21 cellular contexts compared by ENCODE assay signal in the genomic region with DNA sequence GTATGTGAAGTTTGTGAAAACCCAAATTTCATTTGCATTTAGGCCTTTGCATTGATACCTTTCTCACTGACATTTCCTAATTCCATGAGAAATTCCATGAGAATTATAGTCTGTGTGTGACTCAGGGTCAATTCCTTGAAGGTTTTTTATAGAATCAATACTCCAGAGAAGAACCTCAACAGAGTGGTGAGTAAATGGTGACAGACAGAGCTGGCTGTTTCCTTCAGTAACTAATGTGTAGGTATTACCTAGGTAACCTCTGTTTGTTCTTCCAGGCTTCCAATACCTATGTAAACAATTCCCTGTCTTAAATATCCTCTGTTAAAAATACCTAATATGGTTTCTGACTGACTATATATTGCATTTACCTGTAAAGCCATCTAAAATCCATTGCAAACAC.
DNase-seq lines count a peak whose midpoint lies in the region; ATAC-seq and TF ChIP-seq lines count a peak whose summit lies in the region.
"Had no signal": no experiment of that assay in that cellular context is flagged by ENCODE, and none has a peak within 500 bp of the region (broad histone marks: within the 10 kb centered on the region; RNA-seq: fewer than 3 reads in every experiment).

No MANE protein-coding gene starts in this region.

- ATAC-seq in CD4-positive, alpha-beta T cell (ENCODE audit: poor library complexity): no peak
- ATAC-seq in PC-3: peak; percentile 70
- ATAC-seq in foreskin keratinocyte: peak; percentile 68
- ATAC-seq: GM12878, HCT116 had no signal

- intact Hi-C loops in CD4-positive, alpha-beta T cell (cut with DNase I, micrococcal nuclease): no loop called here
- intact Hi-C loops in PC-3 (cut with micrococcal nuclease): no loop called here
- intact Hi-C loops in thyroid gland (cut with DNase I): no loop called here

- no peak for DNase-seq in CD4-positive, alpha-beta T cell
- DNase-seq in DMS53 (lab: John Stamatoyannopoulos, UW): peak; percentile 72
- DNase-seq in PC-3: peak; percentile 73
- peak; percentile 14 to 37 for DNase-seq in foreskin keratinocyte
- DNase-seq in thyroid gland: no peak
- no peak for DNase-seq in stimulated activated CD4-positive, alpha-beta T cell treated with anti-CD3 and anti-CD28 coated beads, Interleukin-4, amount 100 ng/mL, for 1 hour
- no peak for DNase-seq in T1000 (lab: John Stamatoyannopoulos, UW)
- DNase-seq: ACHN; BE2C; C1 segment of cervical spinal cord; Caco-2; CD4-positive, CD25-positive, alpha-beta regulatory T cell; DMS153; DND-41; EL; GOT3; H7; HFFc6 had no signal

- H3K27ac ChIP-seq in CD4-positive, alpha-beta T cell (ENCODE audit: low read depth, low read length): peak overlapping the region; percentile 7
- H3K27ac ChIP-seq in PC-3 (ENCODE audit: low read length) (peak overlapping the region; percentile 61), foreskin keratinocyte (no peak overlapping the region), thyroid gland (no peak overlapping the region)
- H3K27ac ChIP-seq: HL-60 had no signal

- peaks cover 3% of the 10 kb centered on the region; the same call in 1 of the 2 replicates for H3K4me1 ChIP-seq in PC-3 (ENCODE audit: insufficient read depth, low read length)
- H3K4me1 ChIP-seq in foreskin keratinocyte: no peaks in the 10 kb centered on the region
- no peaks in the 10 kb centered on the region for H3K4me1 ChIP-seq in thyroid gland
- H3K4me1 ChIP-seq: Caco-2 had no signal

- H3K9me3 Mint-ChIP-seq in CD4-positive, alpha-beta T cell: no peaks in the 10 kb centered on the region
- H3K9me3 Mint-ChIP-seq: HFFc6 had no signal

- no peak overlapping the region for H3K4me3 Mint-ChIP-seq in CD4-positive, alpha-beta T cell
- H3K4me3 Mint-ChIP-seq: CD4-positive, CD25-positive, alpha-beta regulatory T cell; HFFc6 had no signal

- H3K9me3 ChIP-seq in CD4-positive, alpha-beta T cell (ENCODE audit: control insufficient read depth, low read length): no peaks in the 10 kb centered on the region
- H3K9me3 ChIP-seq in PC-3 (ENCODE audit: low read length) (no peaks in the 10 kb centered on the region), thyroid gland (no peaks in the 10 kb centered on the region)
- H3K9me3 ChIP-seq: BE2C had no signal

- POLR2A ChIA-PET in CD4-positive, alpha-beta T cell (lab: Charles Lee): no interaction called here
- POLR2A ChIA-PET in PC-3 (lab: Charles Lee; ENCODE audit: unreplicated experiment): no interaction called here

- CTCF ChIA-PET in CD4-positive, alpha-beta T cell (lab: Charles Lee): no interaction called here
- CTCF ChIA-PET in PC-3 (lab: Charles Lee): interaction anchor here (0.6 kb wide), 1 partner anchor 274 kb away, joined by 3 read pairs; no protein-coding TSS in a partner anchor

- no peak overlapping the region for H3K4me3 ChIP-seq in PC-3 (ENCODE audit: low read length)
- H3K4me3 ChIP-seq in thyroid gland (replicated peaks in 1 of 3): no peak overlapping the region
- H3K4me3 ChIP-seq: GM12878 had no signal

- H3K27me3 ChIP-seq in CD4-positive, alpha-beta T cell (ENCODE audit: control insufficient read depth, insufficient read depth, low read length): peaks cover 10% of the 10 kb centered on the region
- H3K27me3 ChIP-seq in PC-3 (ENCODE audit: low read length) (no peaks in the 10 kb centered on the region), foreskin keratinocyte (peaks cover 4% of the 10 kb centered on the region), thyroid gland (no peaks in the 10 kb centered on the region)
- H3K27me3 ChIP-seq: BE2C had no signal

- no peaks in the 10 kb centered on the region for H4K20me1 ChIP-seq in PC-3 (ENCODE audit: low read length)

- no TSS peak for BruUV-seq in PC-3 (replicated peaks; lab: Mats Ljungman, UMichigan)

- H3K9ac ChIP-seq in PC-3 (ENCODE audit: low read length): no peak overlapping the region

- H3K4me1 Mint-ChIP-seq in CD4-positive, alpha-beta T cell (ENCODE audit: low read depth): no peaks in the 10 kb centered on the region
- H3K4me1 Mint-ChIP-seq: CD4-positive, CD25-positive, alpha-beta regulatory T cell had no signal

- no peaks in the 10 kb centered on the region for H3K79me2 ChIP-seq in PC-3 (ENCODE audit: low read length)

- TF ChIP-seq POLR2A in thyroid gland (IDR thresholded peaks at IDR 0.05): no peak

- H3K36me3 Mint-ChIP-seq in CD4-positive, alpha-beta T cell (ENCODE audit: low read depth): no peaks in the 10 kb centered on the region
- H3K36me3 Mint-ChIP-seq: CD4-positive, CD25-positive, alpha-beta regulatory T cell had no signal

- H2AFZ ChIP-seq in PC-3 (ENCODE audit: low read length): no peak overlapping the region

- H3K4me2 ChIP-seq in PC-3 (ENCODE audit: low read length): no peak overlapping the region

- no peaks in the 10 kb centered on the region for H3K9me2 ChIP-seq in PC-3 (replicated peaks; ENCODE audit: low read length)

- no peaks in the 10 kb centered on the region for H3F3A ChIP-seq in PC-3 (ENCODE audit: low read length, unreplicated experiment)

- no peak overlapping the region for H3K27ac Mint-ChIP-seq in CD4-positive, alpha-beta T cell
- H3K27ac Mint-ChIP-seq: CD4-positive, CD25-positive, alpha-beta regulatory T cell; HFFc6 had no signal

- no peak for TF ChIP-seq CTCF in CD4-positive, alpha-beta T cell (IDR thresholded peaks at IDR 0.05)
- TF ChIP-seq CTCF in PC-3 (conservative IDR thresholded peaks at IDR 0.05; ENCODE audit: low read depth, low read length) (no peak), foreskin keratinocyte (conservative IDR thresholded peaks at IDR 0.05) (no peak), thyroid gland (IDR thresholded peaks at IDR 0.05) (no peak)

- H3K36me3 ChIP-seq in PC-3 (ENCODE audit: low read depth, low read length): no peaks in the 10 kb centered on the region
- no peaks in the 10 kb centered on the region for H3K36me3 ChIP-seq in thyroid gland
- H3K36me3 ChIP-seq: BE2C had no signal

- H3K27me3 Mint-ChIP-seq in CD4-positive, alpha-beta T cell: peaks cover 54% of the 10 kb centered on the region

Comparison
In these comparisons a context has a peak if more than half of its experiments do, and no peak if none do; other contexts are left out.
1. DNase-seq: peak in DMS53 (single experiment), PC-3 (single experiment) and foreskin keratinocyte (2 of 2); none in CD4-positive, alpha-beta T cell (0 of 10), thyroid gland (0 of 2), stimulated activated CD4-positive, alpha-beta T cell treated with anti-CD3 and anti-CD28 coated beads, Interleukin-4, amount 100 ng/mL, for 1 hour (single experiment) and T1000 (single experiment).
2. H3K27ac ChIP-seq: peak in CD4-positive, alpha-beta T cell (single experiment) and PC-3 (single experiment); none in foreskin keratinocyte (single experiment) and thyroid gland (0 of 3).